8 cellular contexts compared by ENCODE assay signal in genomic region chr9:129258823-129259301, GRCh38.
DNase-seq lines count a peak whose midpoint lies in the region; ATAC-seq and TF ChIP-seq lines count a peak whose summit lies in the region.

No MANE protein-coding gene starts in this region.

- H2AFZ ChIP-seq in GM23338: peak overlapping the region; percentile 80

- ATAC-seq in GM23338: peak; percentile 6; the same call in 2 of the 3 replicates
- ATAC-seq in activated T-cell treated with anti-CD3 and anti-CD28 coated beads, Interleukin-2, amount 50 U/mL, for 4 hours: peak; percentile 29 to 33
- peak; percentile 26 for ATAC-seq in foreskin keratinocyte
- no peak for ATAC-seq in GM19351 (IDR thresholded peaks at IDR 0.05; ENCODE audit: unreplicated experiment)
- no peak for ATAC-seq in GM18858 (IDR thresholded peaks at IDR 0.05; ENCODE audit: unreplicated experiment)

- H3K9me3 Mint-ChIP-seq in GM23338: peaks cover 4% of the 10 kb centered on the region; the same call in 1 of the 3 replicates
- no peaks in the 10 kb centered on the region for H3K9me3 Mint-ChIP-seq in activated T-cell treated with anti-CD3 and anti-CD28 coated beads, Interleukin-2, amount 50 U/mL, for 4 hours

- H3K27me3 Mint-ChIP-seq in GM23338 (ENCODE audit: insufficient read depth, low read depth, poor library complexity): peaks cover 42% of the 10 kb centered on the region
- peaks cover 25% of the 10 kb centered on the region for H3K27me3 Mint-ChIP-seq in activated T-cell treated with anti-CD3 and anti-CD28 coated beads, Interleukin-2, amount 50 U/mL, for 4 hours (ENCODE audit: low read depth)

- peaks cover 3% of the 10 kb centered on the region; the same call in 1 of the 3 replicates for H3K36me3 Mint-ChIP-seq in GM23338 (ENCODE audit: low read depth)
- no peaks in the 10 kb centered on the region for H3K36me3 Mint-ChIP-seq in activated T-cell treated with anti-CD3 and anti-CD28 coated beads, Interleukin-2, amount 50 U/mL, for 4 hours (ENCODE audit: insufficient read depth)

- TF ChIP-seq CTCF in GM23338 (conservative IDR thresholded peaks at IDR 0.05; ENCODE audit: low read depth in 2 of 2): no peak
- no peak for TF ChIP-seq CTCF in foreskin keratinocyte (conservative IDR thresholded peaks at IDR 0.05)

- H3K4me1 Mint-ChIP-seq in GM23338: peaks cover 28% of the 10 kb centered on the region
- peaks cover 23% of the 10 kb centered on the region for H3K4me1 Mint-ChIP-seq in activated T-cell treated with anti-CD3 and anti-CD28 coated beads, Interleukin-2, amount 50 U/mL, for 4 hours (ENCODE audit: low read depth)

- H3K4me3 ChIP-seq in GM23338: peak overlapping the region; percentile 47
- peak overlapping the region; percentile 46 for H3K4me3 ChIP-seq in skeletal muscle satellite cell (ENCODE audit: low read length)

- H3F3A ChIP-seq in GM23338 (replicated peaks; ENCODE audit: low read depth): no peaks in the 10 kb centered on the region

- H3K4me1 ChIP-seq in GM23338 (ENCODE audit: insufficient read depth): peaks cover 15% of the 10 kb centered on the region; the same call in 1 of the 2 replicates
- H3K4me1 ChIP-seq in foreskin keratinocyte: no peaks in the 10 kb centered on the region
- peaks cover 13% of the 10 kb centered on the region for H3K4me1 ChIP-seq in skeletal muscle satellite cell (ENCODE audit: control insufficient read depth, insufficient read depth, low read length)

- H3K9me3 ChIP-seq in skeletal muscle satellite cell (replicated peaks; ENCODE audit: low read length): no peaks in the 10 kb centered on the region

- no peak overlapping the region for H3K27ac Mint-ChIP-seq in GM23338

- H3K27ac ChIP-seq in GM23338 (ENCODE audit: low read depth): no peak overlapping the region
- no peak overlapping the region for H3K27ac ChIP-seq in foreskin keratinocyte

- H3K27me3 ChIP-seq in GM23338 (ENCODE audit: insufficient read depth) (peaks cover 34% of the 10 kb centered on the region), foreskin keratinocyte (peaks cover 15% of the 10 kb centered on the region), skeletal muscle satellite cell (ENCODE audit: control insufficient read depth, insufficient read depth, low read length) (peaks cover 72% of the 10 kb centered on the region)

- H3K36me3 ChIP-seq in GM23338 (ENCODE audit: insufficient read depth) (no peaks in the 10 kb centered on the region), skeletal muscle satellite cell (ENCODE audit: insufficient read depth, low read length) (no peaks in the 10 kb centered on the region)

- H3K9me2 ChIP-seq in GM23338 (ENCODE audit: insufficient read depth): no peaks in the 10 kb centered on the region

- H3K9ac ChIP-seq in skeletal muscle satellite cell (ENCODE audit: low read depth, low read length): no peak overlapping the region

- DNase-seq in GM23338 (ENCODE audit: low spot score): no peak
- no peak for DNase-seq in activated T-cell treated with anti-CD3 and anti-CD28 coated beads, Interleukin-2, amount 50 U/mL, for 4 hours
- no peak for DNase-seq in foreskin keratinocyte
- DNase-seq in UCSD-AML1 (lab: John Stamatoyannopoulos, UW; ENCODE audit: unreplicated experiment): no peak
- no peak for DNase-seq in NCI-H526 (lab: John Stamatoyannopoulos, UW)

- H3K4me2 ChIP-seq in GM23338 (peak overlapping the region; percentile 75), skeletal muscle satellite cell (ENCODE audit: low read length) (peak overlapping the region; percentile 67)

- H3K4me3 Mint-ChIP-seq in GM23338: peak overlapping the region; percentile 63
- H3K4me3 Mint-ChIP-seq in activated T-cell treated with anti-CD3 and anti-CD28 coated beads, Interleukin-2, amount 50 U/mL, for 4 hours: peak overlapping the region; percentile 71

- H4K20me1 ChIP-seq in GM23338 (replicated peaks; ENCODE audit: insufficient read depth): no peaks in the 10 kb centered on the region

- no peaks in the 10 kb centered on the region for H3K79me2 ChIP-seq in GM23338 (replicated peaks; ENCODE audit: insufficient read depth)

TF ChIP-seq in GM23338, 12 proteins besides CTCF, POLR2A, EP300 and RAD21:
- TF ChIP-seq JUNB (IDR thresholded peaks at IDR 0.05; ENCODE audit: unreplicated experiment) (no peak), NANOG (IDR thresholded peaks at IDR 0.05; ENCODE audit: borderline replicate concordance) (no peak), ETS1 (IDR thresholded peaks at IDR 0.05) (no peak), CREB1 (CRISPR knock-in tag; IDR thresholded peaks at IDR 0.05; ENCODE audit: low read depth) (no peak), ZNF331 (CRISPR knock-in tag; IDR thresholded peaks at IDR 0.05; ENCODE audit: low read depth) (no peak), STAT1 (IDR thresholded peaks at IDR 0.05; ENCODE audit: unreplicated experiment) (no peak), REST (IDR thresholded peaks at IDR 0.05; ENCODE audit: unreplicated experiment) (no peak), ZNF114 (CRISPR knock-in tag; IDR thresholded peaks at IDR 0.05) (no peak)
TF ChIP-seq in GM23338: peak in this region for 0.

Comparison
In these comparisons a context has a peak if more than half of its experiments do, and no peak if none do; other contexts are left out.
1. ATAC-seq: peak in GM23338 (single experiment), activated T-cell treated with anti-CD3 and anti-CD28 coated beads, Interleukin-2, amount 50 U/mL, for 4 hours (2 of 2) and foreskin keratinocyte (single experiment); none in GM19351 (single experiment) and GM18858 (single experiment).